In genomic region chr16:74944466-74944865, GRCh38 we compare ENCODE assay signal across 6 cellular contexts. TPM values are rescaled to one million over a fixed set of nuclear protein-coding genes. Genes with fewer than 3 reads are reported as not detected.
"Had no signal": no experiment of that assay in that cellular context is flagged by ENCODE, and none has a peak within 500 bp of the region (broad histone marks: within the 10 kb centered on the region; RNA-seq: fewer than 3 reads in every experiment).

No MANE protein-coding gene starts in this region.

- H3K27ac Mint-ChIP-seq: IgD-negative memory B cell had no signal

- H3K4me3 ChIP-seq: K562 had no signal

- H3K9me3 Mint-ChIP-seq: IgD-negative memory B cell had no signal

- H3K27ac ChIP-seq: HL-60 had no signal

- H3K27me3 Mint-ChIP-seq: IgD-negative memory B cell had no signal

- DNase-seq: IMR-90, KBM-7 had no signal

- H3K4me3 Mint-ChIP-seq: IgD-negative memory B cell had no signal

- ATAC-seq: HepG2, K562 had no signal

RNA-seq across cellular contexts. Expression of gene ZNRF1, which starts 54.4 kb away (rescaled TPM):
- polyA plus RNA-seq: IgD-negative memory B cell had no signal
